21 cellular contexts compared by ENCODE assay signal in the genomic region with DNA sequence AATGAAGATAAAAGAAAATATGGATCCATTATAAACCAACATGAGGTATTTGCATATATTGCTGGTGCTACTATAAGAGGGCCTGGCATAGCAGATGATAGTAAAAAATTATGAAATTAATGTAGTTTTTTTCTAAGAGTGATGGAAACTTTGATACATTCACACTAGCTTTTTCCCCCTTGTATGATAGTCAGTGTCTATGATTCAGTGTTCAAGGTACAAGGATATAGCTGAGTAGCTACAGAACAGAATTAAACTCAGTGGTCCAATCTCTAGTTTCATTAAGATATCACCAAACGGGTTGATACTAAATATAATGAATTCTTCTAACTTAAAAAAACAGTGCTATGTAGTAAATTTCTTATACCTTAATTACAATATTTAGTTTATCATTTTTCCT. TPM values are rescaled to one million over a fixed set of nuclear protein-coding genes. Genes with fewer than 3 reads are reported as not detected.
A peak's percentile ranks its signal among the peaks of the same experiment; 100 is the strongest.
DNase-seq lines count a peak whose midpoint lies in the region; FAIRE-seq and TF ChIP-seq lines count a peak whose summit lies in the region.
"Had no signal": no experiment of that assay in that cellular context is flagged by ENCODE, and none has a peak within 500 bp of the region (broad histone marks: within the 10 kb centered on the region; RNA-seq: fewer than 3 reads in every experiment).

No MANE protein-coding gene starts in this region.

- H3K27me3 Mint-ChIP-seq in activated CD4-positive, alpha-beta T cell treated with anti-CD3 and anti-CD28 coated beads, Interleukin-2, amount 10 ng/mL, durations not matched to agents 24 days and 14 days: no peaks in the 10 kb centered on the region
- no peaks in the 10 kb centered on the region for H3K27me3 Mint-ChIP-seq in MCF 10A (ENCODE audit: insufficient read depth, unreplicated experiment)
- H3K27me3 Mint-ChIP-seq in stimulated activated naive CD8-positive, alpha-beta T cell treated with anti-CD3 and anti-CD28 coated beads, Interleukin-15, Interleukin-2, amounts not matched to agents 100 ng/mL and 50 ng/mL, for 24 hours: no peaks in the 10 kb centered on the region
- H3K27me3 Mint-ChIP-seq: B cell had no signal

- BruUV-seq in MCF 10A (replicated peaks; lab: Mats Ljungman, UMichigan): no TSS peak

- POLR2A ChIA-PET in MCF 10A (lab: Yijun Ruan, JAX): interaction anchor here (0.6 to 1.8 kb wide), 3 partner anchors 8 to 60 kb away, joined by 4 to 8 read pairs (median 4); no protein-coding TSS in a partner anchor

- no peaks in the 10 kb centered on the region for H3K9me3 Mint-ChIP-seq in activated CD4-positive, alpha-beta T cell treated with anti-CD3 and anti-CD28 coated beads, Interleukin-2, amount 10 ng/mL, durations not matched to agents 24 days and 14 days
- no peaks in the 10 kb centered on the region for H3K9me3 Mint-ChIP-seq in MCF 10A (ENCODE audit: unreplicated experiment)
- H3K9me3 Mint-ChIP-seq in stimulated activated naive CD8-positive, alpha-beta T cell treated with anti-CD3 and anti-CD28 coated beads, Interleukin-15, Interleukin-2, amounts not matched to agents 100 ng/mL and 50 ng/mL, for 24 hours: no peaks in the 10 kb centered on the region

- H3K4me3 Mint-ChIP-seq in activated CD4-positive, alpha-beta T cell treated with anti-CD3 and anti-CD28 coated beads, Interleukin-2, amount 10 ng/mL, durations not matched to agents 24 days and 14 days: no peak overlapping the region
- no peak overlapping the region for H3K4me3 Mint-ChIP-seq in MCF 10A (ENCODE audit: unreplicated experiment)
- H3K4me3 Mint-ChIP-seq in stimulated activated naive CD8-positive, alpha-beta T cell treated with anti-CD3 and anti-CD28 coated beads, Interleukin-15, Interleukin-2, amounts not matched to agents 100 ng/mL and 50 ng/mL, for 24 hours: no peak overlapping the region
- H3K4me3 Mint-ChIP-seq: B cell, CD14-positive monocyte had no signal

- CTCF ChIA-PET in MCF 10A (lab: Yijun Ruan, JAX): no interaction called here

- FAIRE-seq in colon (lab: Jason Lieb, UNC): peak; percentile 38
- FAIRE-seq: GM19239, H1, RCC 7860 had no signal

- no peak overlapping the region for H3K4me3 ChIP-seq in breast epithelium

- H3K36me3 Mint-ChIP-seq in activated CD4-positive, alpha-beta T cell treated with anti-CD3 and anti-CD28 coated beads, Interleukin-2, amount 10 ng/mL, durations not matched to agents 24 days and 14 days (ENCODE audit: low read depth): peaks cover 63% of the 10 kb centered on the region
- H3K36me3 Mint-ChIP-seq in MCF 10A (ENCODE audit: insufficient read depth, unreplicated experiment): peaks cover 70% of the 10 kb centered on the region
- H3K36me3 Mint-ChIP-seq in stimulated activated naive CD8-positive, alpha-beta T cell treated with anti-CD3 and anti-CD28 coated beads, Interleukin-15, Interleukin-2, amounts not matched to agents 100 ng/mL and 50 ng/mL, for 24 hours (ENCODE audit: low read depth): peaks cover 81% of the 10 kb centered on the region

- DNase-seq in activated CD4-positive, alpha-beta T cell treated with anti-CD3 and anti-CD28 coated beads, Interleukin-2, amount 10 ng/mL, durations not matched to agents 24 days and 14 days: no peak
- no peak for DNase-seq in activated CD4-positive, alpha-beta T cell treated with anti-CD3 and anti-CD28 coated beads, Interleukin-2, amount 50 U/mL, for 4 hours
- no peak for DNase-seq in MCF 10A (ENCODE audit: unreplicated experiment)
- no peak for DNase-seq in breast epithelium (ENCODE audit: low spot score in 2 of 2)
- DNase-seq in LoVo (ENCODE audit: low spot score): no peak
- DNase-seq in NCI-H1436 (lab: John Stamatoyannopoulos, UW): no peak
- DNase-seq: GDM1, MV-4-11, NCI-H1694 treated with DMSO at 0.1 percent for 48 hours, NCI-H2081 treated with DMSO at 0.1 percent for 48 hours, NCI-H446, NCI-H526, OCI-M1 had no signal

- peaks cover 9% of the 10 kb centered on the region for H3K4me1 Mint-ChIP-seq in activated CD4-positive, alpha-beta T cell treated with anti-CD3 and anti-CD28 coated beads, Interleukin-2, amount 10 ng/mL, durations not matched to agents 24 days and 14 days
- peaks cover 16% of the 10 kb centered on the region for H3K4me1 Mint-ChIP-seq in MCF 10A (ENCODE audit: insufficient read depth, unreplicated experiment)
- peaks cover 29% of the 10 kb centered on the region for H3K4me1 Mint-ChIP-seq in stimulated activated naive CD8-positive, alpha-beta T cell treated with anti-CD3 and anti-CD28 coated beads, Interleukin-15, Interleukin-2, amounts not matched to agents 100 ng/mL and 50 ng/mL, for 24 hours (ENCODE audit: low read depth)
- H3K4me1 Mint-ChIP-seq: B cell, CD14-positive monocyte had no signal

- H3K27ac ChIP-seq in breast epithelium: no peak overlapping the region
- H3K27ac ChIP-seq: KMS-11 had no signal

- H3K36me3 ChIP-seq in breast epithelium: no peaks in the 10 kb centered on the region

- no peaks in the 10 kb centered on the region for H3K4me1 ChIP-seq in breast epithelium

- H3K9me3 ChIP-seq in breast epithelium: no peaks in the 10 kb centered on the region

- TF ChIP-seq CTCF in MCF 10A (IDR thresholded peaks at IDR 0.05; ENCODE audit: unreplicated experiment) (no peak), breast epithelium (IDR thresholded peaks at IDR 0.05) (no peak)

- TF ChIP-seq POLR2A in breast epithelium (IDR thresholded peaks at IDR 0.05): no peak

- intact Hi-C loops in activated CD4-positive, alpha-beta T cell treated with anti-CD3 and anti-CD28 coated beads, Interleukin-2, amount 10 ng/mL, durations not matched to agents 24 days and 14 days (cut with micrococcal nuclease): loop anchor here (1.0 to 2.0 kb wide), 2 partner anchors 11 to 51 kb away; no protein-coding TSS in a partner anchor
- intact Hi-C loops in MCF 10A (cut with micrococcal nuclease) (loop anchor here (1.0 kb wide), 1 partner anchor 22 kb away; no protein-coding TSS in a partner anchor), breast epithelium (cut with DNase I; ENCODE audit: low total_unique reads) (no loop called here)

- peak overlapping the region; percentile 41 for H3K27ac Mint-ChIP-seq in activated CD4-positive, alpha-beta T cell treated with anti-CD3 and anti-CD28 coated beads, Interleukin-2, amount 10 ng/mL, durations not matched to agents 24 days and 14 days
- H3K27ac Mint-ChIP-seq in MCF 10A (ENCODE audit: low read depth, unreplicated experiment): peak overlapping the region; percentile 76
- H3K27ac Mint-ChIP-seq in stimulated activated naive CD8-positive, alpha-beta T cell treated with anti-CD3 and anti-CD28 coated beads, Interleukin-15, Interleukin-2, amounts not matched to agents 100 ng/mL and 50 ng/mL, for 24 hours: peak overlapping the region; percentile 71
- H3K27ac Mint-ChIP-seq: B cell, CD14-positive monocyte had no signal

- no peaks in the 10 kb centered on the region for H3K27me3 ChIP-seq in breast epithelium

RNA-seq across cellular contexts. Expression of a gene that starts 49.9 kb away (rescaled TPM):
- total RNA-seq in activated CD4-positive, alpha-beta T cell treated with anti-CD3 and anti-CD28 coated beads, Interleukin-2, amount 10 ng/mL, durations not matched to agents 24 days and 14 days: 43.8 and 49.5 TPM in 2 replicates
- total RNA-seq in MCF 10A (2022) (21.7 and 35.1 TPM in 2 replicates), breast epithelium (10 to 100 TPM; 44.5 to 81.1 (median 51.5) TPM)
